In genomic region chr10:90921906-90922305, GRCh38 we compare ENCODE assay signal across 1 cellular context.
TF ChIP-seq lines count a peak whose summit lies in the region.

No MANE protein-coding gene starts in this region.

TF ChIP-seq in endothelial cell of umbilical vein, 7 proteins besides CTCF, POLR2A, EP300 and RAD21:
- no peak for TF ChIP-seq JUN (IDR thresholded peaks at IDR 0.05; ENCODE audit: borderline replicate concordance, insufficient read depth, insufficient read length, low read depth)
- no peak for TF ChIP-seq MYC (IDR thresholded peaks at IDR 0.05; ENCODE audit: low read depth, low read length)
- TF ChIP-seq POLR2AphosphoS5 (IDR thresholded peaks at IDR 0.05; ENCODE audit: insufficient read depth, low read depth, low read length), result no peak
- no peak for TF ChIP-seq FOS (IDR thresholded peaks at IDR 0.05; ENCODE audit: borderline replicate concordance, insufficient read depth, low read length)
- TF ChIP-seq GATA2 (IDR thresholded peaks at IDR 0.05; ENCODE audit: insufficient read depth, insufficient read length, low read depth, low read length), result no peak
- TF ChIP-seq MAX (IDR thresholded peaks at IDR 0.05; ENCODE audit: insufficient read depth, insufficient read length), result no peak
- no peak for TF ChIP-seq EZH2 (IDR thresholded peaks at IDR 0.05; ENCODE audit: borderline replicate concordance, low read depth, low read length, severe bottlenecking)
